ENCODE assay signal across 1 cellular context in the genomic region with DNA sequence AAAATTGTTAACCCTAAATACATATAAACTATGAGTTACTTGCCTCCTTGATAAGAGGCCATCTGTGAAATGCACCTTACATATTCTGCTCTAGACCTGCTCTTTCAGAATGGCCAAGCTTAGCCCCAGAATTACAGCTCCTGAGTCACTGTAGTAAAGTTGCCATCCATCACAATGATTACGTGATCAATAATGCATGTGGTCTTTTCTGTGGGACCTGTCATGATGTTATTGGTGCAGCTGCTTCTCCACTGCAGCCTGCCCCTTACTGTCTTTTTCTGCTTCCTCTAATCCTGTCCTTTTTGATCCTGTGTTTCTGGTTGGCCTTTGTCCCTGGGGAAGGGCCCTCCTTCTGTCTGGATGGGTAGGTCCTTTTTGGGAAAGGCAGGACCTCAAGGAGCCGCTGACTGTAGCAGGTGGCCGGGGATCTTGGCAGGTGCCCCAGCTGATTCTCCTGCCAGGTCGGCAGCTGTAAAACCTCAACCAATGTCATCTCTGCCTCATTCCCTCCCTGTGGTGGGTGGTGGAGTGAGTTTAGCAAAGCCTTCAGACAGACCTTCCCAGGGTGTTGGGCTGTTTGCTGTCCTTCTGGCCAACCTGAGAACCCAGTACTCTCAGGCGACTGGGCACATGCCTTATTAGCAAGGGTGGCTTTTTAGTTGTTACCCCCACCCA.
TF ChIP-seq lines count a peak whose summit lies in the region.

No MANE protein-coding gene starts in this region.

TF ChIP-seq in GM12878, 131 proteins besides CTCF, POLR2A, EP300 and RAD21 (continued from another document):
- TF ChIP-seq, protein P1, sequence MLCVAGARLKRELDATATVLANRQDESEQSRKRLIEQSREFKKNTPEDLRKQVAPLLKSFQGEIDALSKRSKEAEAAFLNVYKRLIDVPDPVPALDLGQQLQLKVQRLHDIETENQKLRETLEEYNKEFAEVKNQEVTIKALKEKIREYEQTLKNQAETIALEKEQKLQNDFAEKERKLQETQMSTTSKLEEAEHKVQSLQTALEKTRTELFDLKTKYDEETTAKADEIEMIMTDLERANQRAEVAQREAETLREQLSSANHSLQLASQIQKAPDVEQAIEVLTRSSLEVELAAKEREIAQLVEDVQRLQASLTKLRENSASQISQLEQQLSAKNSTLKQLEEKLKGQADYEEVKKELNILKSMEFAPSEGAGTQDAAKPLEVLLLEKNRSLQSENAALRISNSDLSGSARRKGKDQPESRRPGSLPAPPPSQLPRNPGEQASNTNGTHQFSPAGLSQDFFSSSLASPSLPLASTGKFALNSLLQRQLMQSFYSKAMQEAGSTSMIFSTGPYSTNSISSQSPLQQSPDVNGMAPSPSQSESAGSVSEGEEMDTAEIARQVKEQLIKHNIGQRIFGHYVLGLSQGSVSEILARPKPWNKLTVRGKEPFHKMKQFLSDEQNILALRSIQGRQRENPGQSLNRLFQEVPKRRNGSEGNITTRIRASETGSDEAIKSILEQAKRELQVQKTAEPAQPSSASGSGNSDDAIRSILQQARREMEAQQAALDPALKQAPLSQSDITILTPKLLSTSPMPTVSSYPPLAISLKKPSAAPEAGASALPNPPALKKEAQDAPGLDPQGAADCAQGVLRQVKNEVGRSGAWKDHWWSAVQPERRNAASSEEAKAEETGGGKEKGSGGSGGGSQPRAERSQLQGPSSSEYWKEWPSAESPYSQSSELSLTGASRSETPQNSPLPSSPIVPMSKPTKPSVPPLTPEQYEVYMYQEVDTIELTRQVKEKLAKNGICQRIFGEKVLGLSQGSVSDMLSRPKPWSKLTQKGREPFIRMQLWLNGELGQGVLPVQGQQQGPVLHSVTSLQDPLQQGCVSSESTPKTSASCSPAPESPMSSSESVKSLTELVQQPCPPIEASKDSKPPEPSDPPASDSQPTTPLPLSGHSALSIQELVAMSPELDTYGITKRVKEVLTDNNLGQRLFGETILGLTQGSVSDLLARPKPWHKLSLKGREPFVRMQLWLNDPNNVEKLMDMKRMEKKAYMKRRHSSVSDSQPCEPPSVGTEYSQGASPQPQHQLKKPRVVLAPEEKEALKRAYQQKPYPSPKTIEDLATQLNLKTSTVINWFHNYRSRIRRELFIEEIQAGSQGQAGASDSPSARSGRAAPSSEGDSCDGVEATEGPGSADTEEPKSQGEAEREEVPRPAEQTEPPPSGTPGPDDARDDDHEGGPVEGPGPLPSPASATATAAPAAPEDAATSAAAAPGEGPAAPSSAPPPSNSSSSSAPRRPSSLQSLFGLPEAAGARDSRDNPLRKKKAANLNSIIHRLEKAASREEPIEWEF (IDR thresholded peaks at IDR 0.05; ENCODE audit: insufficient replicate concordance, low read depth, low read length), result peak; percentile 32
- TF ChIP-seq, protein P2, sequence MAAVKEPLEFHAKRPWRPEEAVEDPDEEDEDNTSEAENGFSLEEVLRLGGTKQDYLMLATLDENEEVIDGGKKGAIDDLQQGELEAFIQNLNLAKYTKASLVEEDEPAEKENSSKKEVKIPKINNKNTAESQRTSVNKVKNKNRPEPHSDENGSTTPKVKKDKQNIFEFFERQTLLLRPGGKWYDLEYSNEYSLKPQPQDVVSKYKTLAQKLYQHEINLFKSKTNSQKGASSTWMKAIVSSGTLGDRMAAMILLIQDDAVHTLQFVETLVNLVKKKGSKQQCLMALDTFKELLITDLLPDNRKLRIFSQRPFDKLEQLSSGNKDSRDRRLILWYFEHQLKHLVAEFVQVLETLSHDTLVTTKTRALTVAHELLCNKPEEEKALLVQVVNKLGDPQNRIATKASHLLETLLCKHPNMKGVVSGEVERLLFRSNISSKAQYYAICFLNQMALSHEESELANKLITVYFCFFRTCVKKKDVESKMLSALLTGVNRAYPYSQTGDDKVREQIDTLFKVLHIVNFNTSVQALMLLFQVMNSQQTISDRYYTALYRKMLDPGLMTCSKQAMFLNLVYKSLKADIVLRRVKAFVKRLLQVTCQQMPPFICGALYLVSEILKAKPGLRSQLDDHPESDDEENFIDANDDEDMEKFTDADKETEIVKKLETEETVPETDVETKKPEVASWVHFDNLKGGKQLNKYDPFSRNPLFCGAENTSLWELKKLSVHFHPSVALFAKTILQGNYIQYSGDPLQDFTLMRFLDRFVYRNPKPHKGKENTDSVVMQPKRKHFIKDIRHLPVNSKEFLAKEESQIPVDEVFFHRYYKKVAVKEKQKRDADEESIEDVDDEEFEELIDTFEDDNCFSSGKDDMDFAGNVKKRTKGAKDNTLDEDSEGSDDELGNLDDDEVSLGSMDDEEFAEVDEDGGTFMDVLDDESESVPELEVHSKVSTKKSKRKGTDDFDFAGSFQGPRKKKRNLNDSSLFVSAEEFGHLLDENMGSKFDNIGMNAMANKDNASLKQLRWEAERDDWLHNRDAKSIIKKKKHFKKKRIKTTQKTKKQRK (IDR thresholded peaks at IDR 0.05; ENCODE audit: low read depth, low read length), result no peak
- TF ChIP-seq IKZF2 (IDR thresholded peaks at IDR 0.05) (0 out of 4 replicates have a peak, but pooled peaks of 1 of the 2 experiments have one; percentile 23), BMI1 (IDR thresholded peaks at IDR 0.05; ENCODE audit: borderline replicate concordance) (no peak)
